1 cellular context compared by ENCODE assay signal in the genomic region with DNA sequence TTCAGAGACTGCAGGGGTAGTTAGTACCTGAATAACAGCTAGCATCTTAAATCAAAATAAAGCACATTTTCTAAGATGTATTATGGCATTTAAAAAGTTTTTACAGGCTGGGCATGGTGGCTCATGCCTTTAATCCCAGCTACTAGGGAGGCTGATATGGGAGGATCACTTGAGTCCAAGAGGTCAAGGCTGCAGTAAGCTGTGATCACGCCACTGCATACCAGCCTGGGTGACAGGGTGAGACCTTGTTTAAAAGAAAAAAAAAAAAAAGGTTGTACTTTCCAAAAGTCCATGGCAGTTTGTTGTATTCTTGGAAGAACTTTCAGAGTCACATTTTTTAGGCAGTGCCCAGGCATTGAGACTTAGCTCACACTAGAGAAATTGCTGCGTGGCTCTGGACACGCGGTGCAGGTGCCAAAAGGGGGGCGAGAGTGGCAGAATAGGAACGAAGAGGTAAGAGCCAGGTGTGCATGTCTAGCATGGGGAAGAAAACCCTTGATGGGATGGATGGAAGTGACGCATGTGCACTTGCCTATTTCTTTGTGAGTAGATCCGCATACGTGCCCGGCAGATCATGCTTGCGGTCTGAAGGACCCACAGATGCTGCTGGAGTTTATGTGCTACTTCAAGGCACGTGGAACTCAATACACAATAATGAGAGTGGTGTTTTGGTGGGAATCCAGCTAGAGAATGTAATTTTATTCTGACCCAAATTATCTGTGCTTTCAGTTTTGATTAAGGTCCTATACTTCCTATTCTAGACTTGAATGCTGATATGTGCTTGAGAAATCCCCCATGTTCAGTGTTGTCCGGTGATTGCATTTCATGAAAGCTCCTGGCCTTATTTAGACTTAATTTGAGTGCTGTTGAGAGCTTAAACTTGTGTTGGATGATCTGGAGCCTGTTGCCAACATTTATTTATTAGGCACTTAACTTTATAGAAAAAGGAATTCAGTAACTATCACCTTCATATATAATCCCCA.
TF ChIP-seq lines count a peak whose summit lies in the region.

No MANE protein-coding gene starts in this region.

TF ChIP-seq in HepG2, 621 proteins besides CTCF, POLR2A, EP300 and RAD21 (continued from another document and continues in another):
- peak; percentile 51; the same call in 1 of the 2 replicates for TF ChIP-seq ZNF574 (CRISPR knock-in tag; IDR thresholded peaks at IDR 0.05)
- TF ChIP-seq SETDB1 (CRISPR knock-in tag; IDR thresholded peaks at IDR 0.05; ENCODE audit: borderline replicate concordance), result no peak
- TF ChIP-seq ZNF775 (CRISPR knock-in tag; IDR thresholded peaks at IDR 0.05; ENCODE audit: borderline replicate concordance), result no peak
- TF ChIP-seq ZNF30 (CRISPR knock-in tag; IDR thresholded peaks at IDR 0.05), result no peak
- TF ChIP-seq FOXP1 (IDR thresholded peaks at IDR 0.05), result no peak
- 0 out of 2 replicates have a peak, but pooled peaks have one; percentile 24 for TF ChIP-seq FOXP1 (CRISPR knock-in tag; IDR thresholded peaks at IDR 0.05)
- TF ChIP-seq ZNF605 (CRISPR knock-in tag; IDR thresholded peaks at IDR 0.05), result no peak
- TF ChIP-seq ZGPAT (CRISPR knock-in tag; IDR thresholded peaks at IDR 0.05), result peak; percentile 55; the same call in 1 of the 2 replicates
- 0 out of 2 replicates have a peak, but pooled peaks have one; percentile 37 for TF ChIP-seq ARNTL (CRISPR knock-in tag; IDR thresholded peaks at IDR 0.05)
- peak; percentile 61 for TF ChIP-seq SALL1 (CRISPR knock-in tag; IDR thresholded peaks at IDR 0.05)
- TF ChIP-seq ZNF234 (CRISPR knock-in tag; conservative IDR thresholded peaks at IDR 0.05), result no peak
- TF ChIP-seq STAT6 (CRISPR knock-in tag; IDR thresholded peaks at IDR 0.05; ENCODE audit: borderline replicate concordance), result 0 out of 2 replicates have a peak, but pooled peaks have one; percentile 40
- TF ChIP-seq NFRKB (IDR thresholded peaks at IDR 0.05), result no peak
- no peak for TF ChIP-seq PBX3 (CRISPR knock-in tag; IDR thresholded peaks at IDR 0.05; ENCODE audit: borderline replicate concordance)
- no peak for TF ChIP-seq IRF1 (CRISPR knock-in tag; IDR thresholded peaks at IDR 0.05; ENCODE audit: low read depth)
- TF ChIP-seq ZNF18 (CRISPR knock-in tag; IDR thresholded peaks at IDR 0.05; ENCODE audit: insufficient replicate concordance), result peak; percentile 80
- no peak for TF ChIP-seq MNT (IDR thresholded peaks at IDR 0.05)
- peak; percentile 46; the same call in 1 of the 2 replicates for TF ChIP-seq HDAC1 (CRISPR knock-in tag; IDR thresholded peaks at IDR 0.05)
- no peak for TF ChIP-seq THAP8 (CRISPR knock-in tag; IDR thresholded peaks at IDR 0.05; ENCODE audit: borderline replicate concordance)
- peak; percentile 67 to 73; a peak in 3 of 4 replicates for TF ChIP-seq NR2F1 (CRISPR knock-in tag; IDR thresholded peaks at IDR 0.05)
- TF ChIP-seq MBD4 (IDR thresholded peaks at IDR 0.05; ENCODE audit: borderline replicate concordance, low read length), result no peak
- TF ChIP-seq ZNF331 (CRISPR knock-in tag; IDR thresholded peaks at IDR 0.05), result no peak
- TF ChIP-seq NCOA2 (CRISPR knock-in tag; IDR thresholded peaks at IDR 0.05), result peak; percentile 77
- TF ChIP-seq ZBTB49 (CRISPR knock-in tag; IDR thresholded peaks at IDR 0.05; ENCODE audit: borderline replicate concordance), result no peak
- TF ChIP-seq JUN (CRISPR knock-in tag; IDR thresholded peaks at IDR 0.05), result no peak
- TF ChIP-seq THAP9 (CRISPR knock-in tag; IDR thresholded peaks at IDR 0.05; ENCODE audit: borderline replicate concordance), result 0 out of 2 replicates have a peak, but pooled peaks have one; percentile 36
- no peak for TF ChIP-seq YEATS2 (CRISPR knock-in tag; IDR thresholded peaks at IDR 0.05; ENCODE audit: borderline replicate concordance)
- TF ChIP-seq RORA (CRISPR knock-in tag; IDR thresholded peaks at IDR 0.05), result no peak
- no peak; the same call in 1 of the 2 replicates for TF ChIP-seq EHMT2 (IDR thresholded peaks at IDR 0.05; ENCODE audit: borderline replicate concordance, low read depth, low read length)
- TF ChIP-seq GATAD2A (CRISPR knock-in tag; IDR thresholded peaks at IDR 0.05), result peak; percentile 72
- no peak for TF ChIP-seq MED13 (CRISPR knock-in tag; IDR thresholded peaks at IDR 0.05)
- TF ChIP-seq CREM (IDR thresholded peaks at IDR 0.05), result peak; percentile 36; the same call in 1 of the 2 replicates
- no peak for TF ChIP-seq CREM (CRISPR knock-in tag; IDR thresholded peaks at IDR 0.05)
- no peak for TF ChIP-seq FOXM1 (CRISPR knock-in tag; IDR thresholded peaks at IDR 0.05)
- TF ChIP-seq BHLHE40 (IDR thresholded peaks at IDR 0.05; ENCODE audit: low read length), result peak; percentile 25; the same call in 1 of the 2 replicates
- TF ChIP-seq MZF1 (CRISPR knock-in tag; IDR thresholded peaks at IDR 0.05; ENCODE audit: borderline replicate concordance), result no peak
